9 cellular contexts compared by ENCODE assay signal in genomic region chr7:19747740-19748339, GRCh38.
DNase-seq lines count a peak whose midpoint lies in the region; ATAC-seq and TF ChIP-seq lines count a peak whose summit lies in the region.
"Had no signal": no experiment of that assay in that cellular context is flagged by ENCODE, and none has a peak within 500 bp of the region (broad histone marks: within the 10 kb centered on the region; RNA-seq: fewer than 3 reads in every experiment).

No MANE protein-coding gene starts in this region.

- no peak overlapping the region for H3K27ac ChIP-seq in HEK293 (ENCODE audit: extremely low read depth, low read depth, low read length)
- H3K27ac ChIP-seq: neutrophil had no signal

- H3K9me3 ChIP-seq in HEK293 (ENCODE audit: control insufficient read depth, insufficient read depth, low read depth, low read length) = no peaks in the 10 kb centered on the region
- H3K9me3 ChIP-seq: neutrophil had no signal

- CTCF ChIA-PET in HEK293 (lab: Yijun Ruan, JAX) = interaction anchor here (0.6 to 2.4 kb wide), 29 partner anchors 9 to 1606 kb away, joined by 3 to 24 read pairs (median 4); partner anchors contain the start of gene POLR1F

- TF ChIP-seq CTCF in HEK293 (tag by site-specific recombination; IDR thresholded peaks at IDR 0.05) = no peak

- POLR2A ChIA-PET in HEK293 (lab: Yijun Ruan, JAX) = no interaction called here

- no peak overlapping the region for H3K4me3 ChIP-seq in HEK293 (ENCODE audit: low read depth, low read length)

- H3K36me3 ChIP-seq in HEK293 (ENCODE audit: control insufficient read depth in 2 of 2, insufficient read depth in 1 of 2, low read length in 2 of 2) = no peaks in the 10 kb centered on the region
- H3K36me3 ChIP-seq: neutrophil had no signal

- ATAC-seq in HG03095 (IDR thresholded peaks at IDR 0.05; ENCODE audit: unreplicated experiment) = no peak

- in situ Hi-C loops in T47D (cut with HindIII; ENCODE audit: low pct_unique_long_range_greater_than_20kb, low sequenced_read_pairs) = no loop called here

- DNase-seq in D341Med (ENCODE audit: low spot score) = peak; percentile 38
- DNase-seq in NCI-H446 treated with DMSO at 0.1 percent for 48 hours (lab: John Stamatoyannopoulos, UW) = peak; percentile 44
- DNase-seq in T47D (ENCODE audit: low read depth in 1 of 2, low spot score in 1 of 2) = peak; percentile 29 to 73
- DNase-seq in midbrain (lab: John Stamatoyannopoulos, UW) = peak; percentile 20
- no peak for DNase-seq in T-helper 9 cell
- DNase-seq in T-helper 1 cell = no peak

- no peaks in the 10 kb centered on the region for H3K4me1 ChIP-seq in HEK293 (ENCODE audit: control insufficient read depth, insufficient read depth, low read length)

TF ChIP-seq in HEK293, 187 proteins besides CTCF, POLR2A, EP300 and RAD21:
- TF ChIP-seq ZNF302 (tag by site-specific recombination; IDR thresholded peaks at IDR 0.05; ENCODE audit: low read depth) = no peak
- peak; percentile 61 for TF ChIP-seq ZNF654 (tag by site-specific recombination; IDR thresholded peaks at IDR 0.05; ENCODE audit: low read depth)
TF ChIP-seq in HEK293: peak in this region for 1.

Comparison
In these comparisons a context has a peak if more than half of its experiments do, and no peak if none do; other contexts are left out.
1. DNase-seq: peak in D341Med (single experiment), NCI-H446 treated with DMSO at 0.1 percent for 48 hours (single experiment), T47D (2 of 2) and midbrain (single experiment); none in T-helper 9 cell (single experiment) and T-helper 1 cell (0 of 5).